18 cellular contexts compared by ENCODE assay signal in genomic region chr1:30451532-30452125, GRCh38.
DNase-seq lines count a peak whose midpoint lies in the region; ATAC-seq, FAIRE-seq and TF ChIP-seq lines count a peak whose summit lies in the region.
"Had no signal": no experiment of that assay in that cellular context is flagged by ENCODE, and none has a peak within 500 bp of the region (broad histone marks: within the 10 kb centered on the region; RNA-seq: fewer than 3 reads in every experiment).

No MANE protein-coding gene starts in this region.

- no peak for TF ChIP-seq EP300 in suprapubic skin (IDR thresholded peaks at IDR 0.05)

- H3K27me3 ChIP-seq in H9 (ENCODE audit: insufficient read depth, low read length) (no peaks in the 10 kb centered on the region), suprapubic skin (no peaks in the 10 kb centered on the region)
- H3K27me3 ChIP-seq: MG63 had no signal

- no peak overlapping the region for H3K18ac ChIP-seq in H9 (ENCODE audit: insufficient read length, low read depth, low read length)

- WGBS in H9 (ENCODE audit: extremely low coverage, insufficient read length, low lambda C conversion rate): no CpG with 5 or more reads among the region's 14 CpGs
- WGBS in suprapubic skin: 94% methylated on average over 14 of the region's 14 CpGs

- no peak for TF ChIP-seq POLR2A in suprapubic skin (IDR thresholded peaks at IDR 0.05)

- no peak overlapping the region for H2BK120ac ChIP-seq in H9 (ENCODE audit: low read depth, low read length, poor library complexity, severe bottlenecking)

- H2BK5ac ChIP-seq in H9 (ENCODE audit: insufficient read length, low read length): no peak overlapping the region

- no peaks in the 10 kb centered on the region for H3K4me1 Mint-ChIP-seq in H9

- no peaks in the 10 kb centered on the region for H3K79me2 ChIP-seq in H9 (ENCODE audit: insufficient read depth, low read length)

- H3K36me3 ChIP-seq in kidney (ENCODE audit: control insufficient read depth in 1 of 2, insufficient read depth in 2 of 2, low read length in 2 of 2) (no peaks in the 10 kb centered on the region), suprapubic skin (no peaks in the 10 kb centered on the region)
- H3K36me3 ChIP-seq: HAP-1, MG63 had no signal

- peaks cover 25% of the 10 kb centered on the region for H3K27me3 Mint-ChIP-seq in H9 (ENCODE audit: low read depth)

- no peak overlapping the region for H3K4me2 ChIP-seq in H9 (ENCODE audit: insufficient read depth, insufficient read length, low read length)

- peaks cover 2 to 11% of the 10 kb centered on the region in 2 experiments; a peak in 3 of 5 replicates for H3K9me3 Mint-ChIP-seq in H9

- H3K27ac Mint-ChIP-seq in H9: no peak overlapping the region

- TF ChIP-seq CTCF in H9 (conservative IDR thresholded peaks at IDR 0.05) (no peak), kidney (IDR thresholded peaks at IDR 0.05; ENCODE audit: borderline replicate concordance, extremely low read depth, insufficient read depth) (no peak), suprapubic skin (IDR thresholded peaks at IDR 0.05) (no peak)

- H3K4me1 ChIP-seq in H9 (ENCODE audit: insufficient read depth, low read length) (no peaks in the 10 kb centered on the region), kidney (ENCODE audit: control insufficient read depth in 1 of 2, insufficient read depth in 1 of 2, low read depth in 1 of 2, low read length in 2 of 2) (no peaks in the 10 kb centered on the region), suprapubic skin (no peaks in the 10 kb centered on the region)
- H3K4me1 ChIP-seq: HAP-1 had no signal

- H3K4me3 ChIP-seq in kidney (ENCODE audit: low read length in 2 of 2) (no peak overlapping the region), suprapubic skin (no peak overlapping the region)
- H3K4me3 ChIP-seq: HAP-1, MG63 had no signal

- H3T11ph ChIP-seq in H9 (ENCODE audit: low read length): no peak overlapping the region

- no peaks in the 10 kb centered on the region for H3K23me2 ChIP-seq in H9 (ENCODE audit: insufficient read length, low read depth, low read length, poor library complexity, severe bottlenecking)

- no peak overlapping the region for H3K9ac ChIP-seq in H9 (ENCODE audit: extremely low read depth, insufficient read length, low read length)
- H3K9ac ChIP-seq in kidney (ENCODE audit: low read length in 2 of 2): no peak overlapping the region

- ATAC-seq in sciatic nerve (no peak), GM19351 (IDR thresholded peaks at IDR 0.05; ENCODE audit: unreplicated experiment) (no peak)
- ATAC-seq: PC-3 had no signal

- H3K79me1 ChIP-seq in H9 (ENCODE audit: insufficient read depth, low read depth, low read length, poor library complexity, severe bottlenecking): no peaks in the 10 kb centered on the region

- no peaks in the 10 kb centered on the region for H4K20me1 ChIP-seq in H9 (ENCODE audit: control insufficient read depth, insufficient read depth, insufficient read length)

- FAIRE-seq in kidney (lab: Jason Lieb, UNC): no peak

- no peak overlapping the region for H3K27ac ChIP-seq in H9 (ENCODE audit: insufficient read length, low read depth, low read length)
- H3K27ac ChIP-seq in kidney (ENCODE audit: low read depth in 2 of 2, low read length in 2 of 2): no peak overlapping the region
- no peak overlapping the region for H3K27ac ChIP-seq in suprapubic skin

- no peak overlapping the region for H4K5ac ChIP-seq in H9 (ENCODE audit: insufficient read length, low read depth, low read length)

- H2BK20ac ChIP-seq in H9 (ENCODE audit: low read depth, low read length, poor library complexity, severe bottlenecking): no peak overlapping the region

- H2AFZ ChIP-seq in H9 (ENCODE audit: low read length): no peak overlapping the region

- H3K9me3 ChIP-seq in H9 (ENCODE audit: control insufficient read depth, low read depth, low read length): no peaks in the 10 kb centered on the region
- H3K9me3 ChIP-seq in kidney (ENCODE audit: control insufficient read depth in 1 of 2, low read length in 2 of 2): no peaks in the 10 kb centered on the region
- no peaks in the 10 kb centered on the region for H3K9me3 ChIP-seq in suprapubic skin
- H3K9me3 ChIP-seq: HAP-1, MG63 had no signal

- H2AK5ac ChIP-seq in H9 (ENCODE audit: insufficient read length, low read length): no peak overlapping the region

- H4K91ac ChIP-seq in H9 (ENCODE audit: insufficient read length, low read depth, low read length): no peak overlapping the region

- intact Hi-C loops in kidney (cut with DNase I): no loop called here
- intact Hi-C loops in sciatic nerve (cut with DNase I): no loop called here

- H3K56ac ChIP-seq in H9 (ENCODE audit: insufficient read length, low read depth, low read length): no peak overlapping the region

- no peak overlapping the region for H3K14ac ChIP-seq in H9 (ENCODE audit: insufficient read depth, low read length)

- no peak overlapping the region for H3K4me3 Mint-ChIP-seq in H9

- DNase-seq in D341Med (ENCODE audit: low spot score): peak; percentile 5
- peak; percentile 8 for DNase-seq in H9
- peak; percentile 25 for DNase-seq in kidney
- DNase-seq in suprapubic skin (ENCODE audit: low spot score in 2 of 2): peak; percentile 29 to 45
- no peak for DNase-seq in sciatic nerve (ENCODE audit: low spot score)
- DNase-seq in NCI-H82 (lab: John Stamatoyannopoulos, UW): no peak
- DNase-seq: ACHN, DMS53, IMR-90, Karpas-422, MG63, NCI-H1092, NCI-H146, NCI-H2081, NCI-H774, PC-3 had no signal

- no peak overlapping the region for H2BK12ac ChIP-seq in H9 (ENCODE audit: insufficient read length, low read depth, low read length)

- no peak overlapping the region for H2BK15ac ChIP-seq in H9 (ENCODE audit: low read depth, low read length)

- no peak overlapping the region for H3K4ac ChIP-seq in H9 (ENCODE audit: low read depth, low read length)

- H3K36me3 Mint-ChIP-seq in H9 (ENCODE audit: insufficient read depth in 1 of 3, low read depth in 3 of 3): no peaks in the 10 kb centered on the region

- no peak overlapping the region for H4K8ac ChIP-seq in H9 (replicated peaks; ENCODE audit: insufficient read length, low read depth, low read length)

- H3K23ac ChIP-seq in H9 (ENCODE audit: insufficient read length, low read depth, low read length): no peak overlapping the region

Comparison
In these comparisons a context has a peak if more than half of its experiments do, and no peak if none do; other contexts are left out.
1. DNase-seq: peak in D341Med (single experiment), H9 (single experiment), kidney (single experiment) and suprapubic skin (2 of 2); none in sciatic nerve (single experiment) and NCI-H82 (single experiment).